Comparison of ENCODE assay signal across 36 cellular contexts in the genomic region with DNA sequence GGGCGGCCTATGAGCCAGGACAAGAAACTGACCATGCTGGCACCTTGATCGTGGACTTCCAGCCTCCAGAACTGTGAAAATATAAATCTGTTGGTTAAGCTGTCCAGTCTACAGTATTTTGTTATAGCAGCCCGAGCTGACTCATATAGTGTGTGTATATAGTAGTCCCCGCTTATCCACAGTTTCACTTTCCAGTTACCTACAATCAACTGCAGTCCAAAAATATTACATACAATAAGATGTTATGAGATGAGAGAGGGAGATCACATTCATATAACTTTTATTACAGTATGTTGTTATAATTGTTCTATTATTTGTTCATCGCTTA. TPM values are rescaled to one million over a fixed set of nuclear protein-coding genes. Genes with fewer than 3 reads are reported as not detected.
"Had no signal": no experiment of that assay in that cellular context is flagged by ENCODE, and none has a peak within 500 bp of the region (broad histone marks: within the 10 kb centered on the region; RNA-seq: fewer than 3 reads in every experiment).

No MANE protein-coding gene starts in this region.

- H3K9me3 Mint-ChIP-seq: naive thymus-derived CD4-positive, alpha-beta T cell; natural killer cell; neural progenitor cell; stimulated activated naive CD8-positive, alpha-beta T cell treated with anti-CD3 and anti-CD28 coated beads, Interleukin-15, amount 100 ng/mL, for 72 hours; type B pancreatic cell had no signal

- H3K4me3 Mint-ChIP-seq: naive thymus-derived CD4-positive, alpha-beta T cell; natural killer cell; nephron; neural progenitor cell; stimulated activated memory B cell treated with anti-CD40 and anti-IgM and Interleukin-4, amounts not matched to agents 10 μg/mL and 1 μg/mL and 100 μg/mL, for 72 hours; stimulated activated naive CD8-positive, alpha-beta T cell treated with anti-CD3 and anti-CD28 coated beads, Interleukin-15, amount 100 ng/mL, for 72 hours; type B pancreatic cell had no signal

- H2AFZ ChIP-seq: neural progenitor cell, parathyroid adenoma had no signal

- H3K27ac ChIP-seq: neural progenitor cell, ovary, parathyroid adenoma, psoas muscle, skin epidermis, spleen, suprapubic skin, testis, tibial artery, transverse colon, upper lobe of right lung, uterus had no signal

- H3K79me2 ChIP-seq: parathyroid adenoma had no signal

- H3K4me3 ChIP-seq: neural progenitor cell, ovary, psoas muscle, skin epidermis, smooth muscle cell, spleen, suprapubic skin, testis, tibial artery, transverse colon, upper lobe of right lung, uterus had no signal

- H3K27me3 ChIP-seq: ovary, testis, uterus had no signal

- ATAC-seq: naive thymus-derived CD4-positive, alpha-beta T cell; natural killer cell; psoas muscle; right cardiac atrium; sciatic nerve; stimulated activated memory B cell treated with anti-CD40 and anti-IgM and Interleukin-4, amounts not matched to agents 10 μg/mL and 1 μg/mL and 100 μg/mL, for 72 hours; stimulated activated naive CD8-positive, alpha-beta T cell treated with anti-CD3 and anti-CD28 coated beads, Interleukin-15, amount 100 ng/mL, for 72 hours; stimulated activated naive CD8-positive, alpha-beta T cell treated with anti-CD3 and anti-CD28 coated beads, Interleukin-15, Interleukin-2, amounts not matched to agents 100 U/mL and 50 U/mL, for 24 hours; upper lobe of right lung had no signal

- H3K36me3 Mint-ChIP-seq: naive thymus-derived CD4-positive, alpha-beta T cell; natural killer cell; neural progenitor cell; stimulated activated memory B cell treated with anti-CD40 and anti-IgM and Interleukin-4, amounts not matched to agents 10 μg/mL and 1 μg/mL and 100 μg/mL, for 72 hours; type B pancreatic cell had no signal

- H3K4me2 ChIP-seq: neural progenitor cell, smooth muscle cell had no signal

- H3K9me3 ChIP-seq: ovary, psoas muscle, suprapubic skin, testis, tibial artery, transverse colon, upper lobe of right lung, uterus had no signal

- H3K27ac Mint-ChIP-seq: naive thymus-derived CD4-positive, alpha-beta T cell; natural killer cell; nephron; neural progenitor cell; progenitor cell of endocrine pancreas; stimulated activated memory B cell treated with anti-CD40 and anti-IgM and Interleukin-4, amounts not matched to agents 10 μg/mL and 1 μg/mL and 100 μg/mL, for 72 hours; stimulated activated naive CD8-positive, alpha-beta T cell treated with anti-CD3 and anti-CD28 coated beads, Interleukin-15, amount 100 ng/mL, for 72 hours; type B pancreatic cell had no signal

- H3K4me1 ChIP-seq: parathyroid adenoma had no signal

- H3K9ac ChIP-seq: neural progenitor cell, parathyroid adenoma had no signal

- DNase-seq: naive thymus-derived CD4-positive, alpha-beta T cell; natural killer cell; occipital lobe; ovary; posterior cingulate gyrus; psoas muscle; right cardiac atrium; spleen; stimulated activated CD4-positive, alpha-beta T cell treated with anti-CD3 and anti-CD28 coated beads, Interleukin-12 subunit alpha, Interleukin-12 subunit beta, amount 100 ng/mL, for 4 hours; stimulated activated CD4-positive, alpha-beta T cell treated with anti-CD3 and anti-CD28 coated beads, Interleukin-1b, Interleukin-23, amount 100 ng/mL, for 48 hours; stimulated activated CD4-positive, alpha-beta T cell treated with anti-CD3 and anti-CD28 coated beads, Interleukin-4, amount 100 ng/mL, for 1 hour; stimulated activated CD4-positive, alpha-beta T cell treated with anti-CD3 and anti-CD28 coated beads, Interleukin-4, amount 100 ng/mL, for 4 hours; stimulated activated CD8-positive, alpha-beta memory T cell treated with anti-CD3 and anti-CD28 coated beads, Interleukin-4, amount 100 ng/mL, for 48 hours; stimulated activated naive CD4-positive, alpha-beta T cell; stimulated activated naive CD8-positive, alpha-beta T cell treated with anti-CD3 and anti-CD28 coated beads, Interleukin-15, amount 100 ng/mL, for 72 hours; stimulated activated naive CD8-positive, alpha-beta T cell treated with anti-CD3 and anti-CD28 coated beads, Interleukin-15, Interleukin-2, amounts not matched to agents 100 U/mL and 50 U/mL, for 24 hours; substantia nigra; testis; tibial artery; transverse colon; upper lobe of right lung; uterus had no signal

- H3K36me3 ChIP-seq: neural progenitor cell, ovary, spleen, suprapubic skin, tibial artery, transverse colon, upper lobe of right lung, uterus had no signal

RNA-seq across cellular contexts. Expression of gene MT3, which starts 4.9 kb away (rescaled TPM):
- total RNA-seq: natural killer cell, osteoblast, progenitor cell of endocrine pancreas, renal cortical epithelial cell, smooth muscle cell, suprapubic skin, upper lobe of right lung, uterus had no signal
- polyA plus RNA-seq: smooth muscle cell had no signal

RNA-seq across cellular contexts. Expression of gene MT2A, which starts 14.1 kb away (rescaled TPM):
- polyA plus RNA-seq: neural cell had no signal

RNA-seq across cellular contexts. Expression of gene MT4, which starts 29.4 kb away (rescaled TPM):
- total RNA-seq: naive thymus-derived CD4-positive, alpha-beta T cell; natural killer cell; occipital lobe; osteoblast; ovary; progenitor cell of endocrine pancreas; psoas muscle; renal cortical epithelial cell; right cardiac atrium; sciatic nerve; smooth muscle cell; spleen; testis; upper lobe of right lung; urinary bladder; uterus had no signal
- polyA plus RNA-seq: naive thymus-derived CD4-positive, alpha-beta T cell; neural cell; ovary; psoas muscle; right cardiac atrium; smooth muscle cell; spleen; urinary bladder had no signal

RNA-seq across cellular contexts. Expression of gene MT1E, which starts 31.3 kb away (rescaled TPM):
- polyA plus RNA-seq: neural cell had no signal

RNA-seq across cellular contexts. Expression of gene MT1M, which starts 38.2 kb away (rescaled TPM):
- total RNA-seq: naive thymus-derived CD4-positive, alpha-beta T cell; natural killer cell; progenitor cell of endocrine pancreas; smooth muscle cell had no signal
- polyA plus RNA-seq: naive thymus-derived CD4-positive, alpha-beta T cell; neural cell had no signal
